8 cellular contexts compared by ENCODE assay signal in genomic region chr1:218499021-218499691, GRCh38.
DNase-seq lines count a peak whose midpoint lies in the region; ATAC-seq and TF ChIP-seq lines count a peak whose summit lies in the region.

No MANE protein-coding gene starts in this region.

- H3K4me3 ChIP-seq in SK-N-SH (ENCODE audit: low read depth in 2 of 2, low read length in 1 of 2) (peak overlapping the region; percentile 33; a peak in 3 of 4 replicates), gastrocnemius medialis (peak overlapping the region; percentile 27 to 57 (median 36))

- peak overlapping the region; percentile 77 for H3K9ac ChIP-seq in SK-N-SH

- H4K20me1 ChIP-seq in SK-N-SH (ENCODE audit: insufficient read depth): no peaks in the 10 kb centered on the region

- H3K4me2 ChIP-seq in SK-N-SH: peak overlapping the region; percentile 61

- no peaks in the 10 kb centered on the region for H3K9me2 ChIP-seq in SK-N-SH

- in situ Hi-C loops in gastrocnemius medialis (cut with MboI; ENCODE audit: low sequenced_read_pairs in 4 of 4): no loop called here

- TF ChIP-seq POLR2A in gastrocnemius medialis (IDR thresholded peaks at IDR 0.05): no peak

- peak in 1 of 2 experiments; percentile 74; a peak in 2 of 4 replicates for TF ChIP-seq EP300 in SK-N-SH (IDR thresholded peaks at IDR 0.05; ENCODE audit: borderline replicate concordance in 1 of 2, low read depth in 1 of 2, low read length in 1 of 2)

- intact Hi-C loops in gastrocnemius medialis (cut with DNase I; ENCODE audit: low total_unique reads): no loop called here

- H3K36me3 ChIP-seq in SK-N-SH (replicated peaks in 1 of 2; ENCODE audit: control insufficient read depth in 1 of 2, insufficient read depth in 2 of 2, low read length in 1 of 2) (no peaks in the 10 kb centered on the region), gastrocnemius medialis (no peaks in the 10 kb centered on the region)

- ATAC-seq in gastrocnemius medialis: no peak

- DNase-seq in GM04504 (ENCODE audit: low read depth) (peak; percentile 76), SK-N-SH (no peak), foreskin melanocyte (peak; percentile 94), gastrocnemius medialis (no peak), inferior parietal cortex (ENCODE audit: extremely low spot score) (no peak), substantia nigra (lab: John Stamatoyannopoulos, UW) (no peak), NCI-H526 treated with DMSO at 0.1 percent for 48 hours (lab: John Stamatoyannopoulos, UW) (no peak), ureter (ENCODE audit: low spot score) (no peak)

- CTCF ChIA-PET in SK-N-SH (lab: Yijun Ruan, JAX): no interaction called here

- WGBS in SK-N-SH (ENCODE audit: low lambda C conversion rate): 41% methylated on average over 4 of the region's 4 CpGs

- POLR2A ChIA-PET in SK-N-SH (lab: Yijun Ruan, JAX): interaction anchor here (0.9 kb wide), 1 partner anchor 11 kb away, joined by 3 read pairs; no protein-coding TSS in a partner anchor

- H3K4me1 ChIP-seq in SK-N-SH (ENCODE audit: control insufficient read depth in 1 of 2, insufficient read depth in 2 of 2, low read depth in 1 of 2, low read length in 1 of 2) (peaks cover 10 to 16% of the 10 kb centered on the region in 2 experiments), gastrocnemius medialis (peaks cover 14 to 35% of the 10 kb centered on the region in 2 donors)

- peak overlapping the region; percentile 36; the same call in 1 of the 2 replicates for H2AFZ ChIP-seq in SK-N-SH (ENCODE audit: low read depth)

- TF ChIP-seq CTCF in SK-N-SH (IDR thresholded peaks at IDR 0.05) (no peak), gastrocnemius medialis (IDR thresholded peaks at IDR 0.05 in 4 of 5, conservative IDR thresholded peaks at IDR 0.05 in 1 of 5) (no peak)

- H3K9me3 ChIP-seq in SK-N-SH (no peaks in the 10 kb centered on the region), gastrocnemius medialis (no peaks in the 10 kb centered on the region)

- peak overlapping the region; percentile 94 to 97 for H3K27ac ChIP-seq in SK-N-SH (ENCODE audit: low read depth in 2 of 2, low read length in 1 of 2)
- peak overlapping the region; percentile 14 to 57 (median 31) for H3K27ac ChIP-seq in gastrocnemius medialis
- H3K27ac ChIP-seq in substantia nigra (ENCODE audit: low read depth, low read length, poor library complexity, severe bottlenecking): no peak overlapping the region

- no peaks in the 10 kb centered on the region for H3K27me3 ChIP-seq in SK-N-SH (ENCODE audit: insufficient read depth)
- no peaks in the 10 kb centered on the region for H3K27me3 ChIP-seq in gastrocnemius medialis

- H3F3A ChIP-seq in SK-N-SH (replicated peaks; ENCODE audit: insufficient read depth): peaks cover 31% of the 10 kb centered on the region

- TF ChIP-seq RAD21 in SK-N-SH (IDR thresholded peaks at IDR 0.05; ENCODE audit: low read length): no peak

- H3K79me2 ChIP-seq in SK-N-SH (ENCODE audit: insufficient read depth): no peaks in the 10 kb centered on the region

TF ChIP-seq in SK-N-SH, 30 proteins besides CTCF, POLR2A, EP300 and RAD21:
- TF ChIP-seq NFIC (IDR thresholded peaks at IDR 0.05; ENCODE audit: borderline replicate concordance) (no peak), GABPA (IDR thresholded peaks at IDR 0.05; ENCODE audit: low read depth) (no peak), POLR2AphosphoS5 (IDR thresholded peaks at IDR 0.05; ENCODE audit: low read depth, low read length) (no peak), SIN3A (IDR thresholded peaks at IDR 0.05; ENCODE audit: borderline replicate concordance, low read depth, low read length) (no peak), ZBTB33 (IDR thresholded peaks at IDR 0.05; ENCODE audit: borderline replicate concordance, low read depth) (no peak), PBX3 (IDR thresholded peaks at IDR 0.05) (peak; percentile 80), MAX (IDR thresholded peaks at IDR 0.05; ENCODE audit: low read depth) (0 out of 2 replicates have a peak, but pooled peaks have one; percentile 13), ELF1 (IDR thresholded peaks at IDR 0.05) (0 out of 2 replicates have a peak, but pooled peaks have one; percentile 20), SMC3 (IDR thresholded peaks at IDR 0.05; ENCODE audit: low read depth, low read length) (no peak), TEAD4 (IDR thresholded peaks at IDR 0.05; ENCODE audit: borderline replicate concordance, insufficient read depth) (peak; percentile 64), JUND (IDR thresholded peaks at IDR 0.05) (peak; percentile 72), TCF12 (IDR thresholded peaks at IDR 0.05) (peak; percentile 49), EZH2phosphoT487 (IDR thresholded peaks at IDR 0.05; ENCODE audit: borderline replicate concordance, low read depth) (no peak)

Comparison
In these comparisons a context has a peak if more than half of its experiments do, and no peak if none do; other contexts are left out.
1. DNase-seq: peak in GM04504 (single experiment) and foreskin melanocyte (single experiment); none in SK-N-SH (single experiment), gastrocnemius medialis (0 of 2), inferior parietal cortex (single experiment), substantia nigra (0 of 49), NCI-H526 treated with DMSO at 0.1 percent for 48 hours (single experiment) and ureter (single experiment).